14 cellular contexts compared by ENCODE assay signal in genomic region chr4:101211146-101211553, GRCh38.
DNase-seq lines count a peak whose midpoint lies in the region; ATAC-seq, FAIRE-seq and TF ChIP-seq lines count a peak whose summit lies in the region.
"Had no signal": no experiment of that assay in that cellular context is flagged by ENCODE, and none has a peak within 500 bp of the region (broad histone marks: within the 10 kb centered on the region; RNA-seq: fewer than 3 reads in every experiment).

No MANE protein-coding gene starts in this region.

- peak overlapping the region; percentile 31 for H3K4me3 ChIP-seq in ACC112 (ENCODE audit: low read depth, low read length)

- no peak overlapping the region for H3K4me3 Mint-ChIP-seq in activated B cell treated with CpG ODN at 0.5 μM for 24 hours
- H3K4me3 Mint-ChIP-seq: B cell had no signal

- peaks cover 23% of the 10 kb centered on the region for H3K4me1 ChIP-seq in ACC112 (ENCODE audit: control insufficient read depth, insufficient read depth, low read length, unreplicated experiment)
- H3K4me1 ChIP-seq: parathyroid adenoma had no signal

- H3K27me3 Mint-ChIP-seq in activated B cell treated with CpG ODN at 0.5 μM for 24 hours: no peaks in the 10 kb centered on the region
- H3K27me3 Mint-ChIP-seq: B cell had no signal

- no peaks in the 10 kb centered on the region for H3K9me3 Mint-ChIP-seq in activated B cell treated with CpG ODN at 0.5 μM for 24 hours

- intact Hi-C loops in activated B cell treated with CpG ODN at 0.5 μM for 24 hours (cut with micrococcal nuclease): no loop called here

- DNase-seq in HT-29 (ENCODE audit: low spot score) (peak; percentile 7), activated B cell treated with CpG ODN at 0.5 μM for 24 hours (no peak), iPS-NIHi7 (ENCODE audit: extremely low spot score) (peak; percentile 21), Ammon's horn (ENCODE audit: low spot score) (no peak), amygdala (lab: John Stamatoyannopoulos, UW) (no peak), DMS 273 treated with DMSO at 0.1 percent for 48 hours (lab: John Stamatoyannopoulos, UW) (no peak), GM19239 (ENCODE audit: insufficient read length, low spot score) (no peak)
- DNase-seq: midbrain; NCI-H2171 treated with DMSO at 0.1 percent for 48 hours; SHP77; stimulated activated naive CD4-positive, alpha-beta T cell had no signal

- H3K27ac Mint-ChIP-seq in activated B cell treated with CpG ODN at 0.5 μM for 24 hours: peak overlapping the region; percentile 30
- H3K27ac Mint-ChIP-seq: B cell had no signal

- POLR2A ChIA-PET in activated B cell treated with CpG ODN at 0.5 μM for 24 hours (lab: Charles Lee): no interaction called here

- CTCF ChIA-PET in activated B cell treated with CpG ODN at 0.5 μM for 24 hours (lab: Charles Lee): no interaction called here

- peaks cover 47% of the 10 kb centered on the region for H3K79me2 ChIP-seq in ACC112 (ENCODE audit: control insufficient read depth, insufficient read depth, low read length, unreplicated experiment)

- no peaks in the 10 kb centered on the region for H3K36me3 ChIP-seq in ACC112 (ENCODE audit: insufficient read depth, low read length)

- FAIRE-seq in GM19239 (lab: Jason Lieb, UNC): no peak

- H3K36me3 Mint-ChIP-seq in activated B cell treated with CpG ODN at 0.5 μM for 24 hours (ENCODE audit: low read depth): no peaks in the 10 kb centered on the region

- no peak overlapping the region for H2AFZ ChIP-seq in ACC112 (ENCODE audit: low read length, unreplicated experiment)
- H2AFZ ChIP-seq: parathyroid adenoma had no signal

- H3K27me3 ChIP-seq in ACC112 (ENCODE audit: insufficient read depth, low read length): no peaks in the 10 kb centered on the region

- no peak for ATAC-seq in activated B cell treated with CpG ODN at 0.5 μM for 24 hours (ENCODE audit: low read depth)

- H3K4me1 Mint-ChIP-seq in activated B cell treated with CpG ODN at 0.5 μM for 24 hours: peaks cover 63% of the 10 kb centered on the region

- H3K27ac ChIP-seq in ACC112 (ENCODE audit: low read depth, low read length): peak overlapping the region; percentile 79
- H3K27ac ChIP-seq: parathyroid adenoma had no signal

- no peak for TF ChIP-seq CTCF in activated B cell treated with CpG ODN at 0.5 μM for 24 hours (IDR thresholded peaks at IDR 0.05)

Comparison
In these comparisons a context has a peak if more than half of its experiments do, and no peak if none do; other contexts are left out.
1. DNase-seq: peak in HT-29 (single experiment) and iPS-NIHi7 (single experiment); none in activated B cell treated with CpG ODN at 0.5 μM for 24 hours (single experiment), Ammon's horn (single experiment), amygdala (0 of 56), DMS 273 treated with DMSO at 0.1 percent for 48 hours (single experiment) and GM19239 (single experiment).